In the genomic region with DNA sequence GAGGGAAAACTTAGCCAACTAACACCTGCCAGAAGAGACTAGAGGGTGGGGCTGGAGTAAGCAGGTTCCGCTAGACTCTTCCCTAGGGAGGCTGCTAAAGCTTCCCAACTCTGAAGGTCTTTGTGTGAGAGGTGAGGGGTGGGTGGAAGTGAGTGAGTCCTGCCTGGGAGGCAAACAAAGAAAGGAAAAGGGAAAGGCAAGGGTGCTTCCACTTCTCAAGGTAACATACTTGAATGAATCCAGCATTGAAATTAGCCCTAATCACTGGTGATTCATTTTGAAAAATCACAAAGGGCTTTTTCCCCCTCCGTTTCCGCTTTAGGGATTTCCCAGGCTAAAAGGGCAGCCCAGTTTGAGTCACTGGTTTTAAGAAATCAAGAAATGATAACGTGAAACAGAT, we compare ENCODE assay signal across 1 cellular context.
TF ChIP-seq lines count a peak whose summit lies in the region.

No MANE protein-coding gene starts in this region.

TF ChIP-seq in H1, 55 proteins besides CTCF, POLR2A, EP300 and RAD21 (continued from another document):
- TF ChIP-seq, protein P1, sequence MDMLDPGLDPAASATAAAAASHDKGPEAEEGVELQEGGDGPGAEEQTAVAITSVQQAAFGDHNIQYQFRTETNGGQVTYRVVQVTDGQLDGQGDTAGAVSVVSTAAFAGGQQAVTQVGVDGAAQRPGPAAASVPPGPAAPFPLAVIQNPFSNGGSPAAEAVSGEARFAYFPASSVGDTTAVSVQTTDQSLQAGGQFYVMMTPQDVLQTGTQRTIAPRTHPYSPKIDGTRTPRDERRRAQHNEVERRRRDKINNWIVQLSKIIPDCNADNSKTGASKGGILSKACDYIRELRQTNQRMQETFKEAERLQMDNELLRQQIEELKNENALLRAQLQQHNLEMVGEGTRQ (IDR thresholded peaks at IDR 0.05; ENCODE audit: low read length) = no peak
- TF ChIP-seq HDAC6 (IDR thresholded peaks at IDR 0.05; ENCODE audit: low read depth, low read length) = no peak
